In genomic region chr3:156614642-156615511, GRCh38 we compare ENCODE assay signal across 1 cellular context.
TF ChIP-seq lines count a peak whose summit lies in the region.

No MANE protein-coding gene starts in this region.

TF ChIP-seq in GM12878, 131 proteins besides CTCF, POLR2A, EP300 and RAD21 (continued from another document):
- TF ChIP-seq, protein P1, sequence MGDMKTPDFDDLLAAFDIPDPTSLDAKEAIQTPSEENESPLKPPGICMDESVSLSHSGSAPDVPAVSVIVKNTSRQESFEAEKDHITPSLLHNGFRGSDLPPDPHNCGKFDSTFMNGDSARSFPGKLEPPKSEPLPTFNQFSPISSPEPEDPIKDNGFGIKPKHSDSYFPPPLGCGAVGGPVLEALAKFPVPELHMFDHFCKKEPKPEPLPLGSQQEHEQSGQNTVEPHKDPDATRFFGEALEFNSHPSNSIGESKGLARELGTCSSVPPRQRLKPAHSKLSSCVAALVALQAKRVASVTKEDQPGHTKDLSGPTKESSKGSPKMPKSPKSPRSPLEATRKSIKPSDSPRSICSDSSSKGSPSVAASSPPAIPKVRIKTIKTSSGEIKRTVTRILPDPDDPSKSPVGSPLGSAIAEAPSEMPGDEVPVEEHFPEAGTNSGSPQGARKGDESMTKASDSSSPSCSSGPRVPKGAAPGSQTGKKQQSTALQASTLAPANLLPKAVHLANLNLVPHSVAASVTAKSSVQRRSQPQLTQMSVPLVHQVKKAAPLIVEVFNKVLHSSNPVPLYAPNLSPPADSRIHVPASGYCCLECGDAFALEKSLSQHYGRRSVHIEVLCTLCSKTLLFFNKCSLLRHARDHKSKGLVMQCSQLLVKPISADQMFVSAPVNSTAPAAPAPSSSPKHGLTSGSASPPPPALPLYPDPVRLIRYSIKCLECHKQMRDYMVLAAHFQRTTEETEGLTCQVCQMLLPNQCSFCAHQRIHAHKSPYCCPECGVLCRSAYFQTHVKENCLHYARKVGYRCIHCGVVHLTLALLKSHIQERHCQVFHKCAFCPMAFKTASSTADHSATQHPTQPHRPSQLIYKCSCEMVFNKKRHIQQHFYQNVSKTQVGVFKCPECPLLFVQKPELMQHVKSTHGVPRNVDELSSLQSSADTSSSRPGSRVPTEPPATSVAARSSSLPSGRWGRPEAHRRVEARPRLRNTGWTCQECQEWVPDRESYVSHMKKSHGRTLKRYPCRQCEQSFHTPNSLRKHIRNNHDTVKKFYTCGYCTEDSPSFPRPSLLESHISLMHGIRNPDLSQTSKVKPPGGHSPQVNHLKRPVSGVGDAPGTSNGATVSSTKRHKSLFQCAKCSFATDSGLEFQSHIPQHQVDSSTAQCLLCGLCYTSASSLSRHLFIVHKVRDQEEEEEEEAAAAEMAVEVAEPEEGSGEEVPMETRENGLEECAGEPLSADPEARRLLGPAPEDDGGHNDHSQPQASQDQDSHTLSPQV (IDR thresholded peaks at IDR 0.05): no peak
- TF ChIP-seq ZSCAN29 (IDR thresholded peaks at IDR 0.05): no peak
- no peak for TF ChIP-seq CREB1 (IDR thresholded peaks at IDR 0.05; ENCODE audit: low read depth)
- TF ChIP-seq FOXK2 (IDR thresholded peaks at IDR 0.05): no peak
- no peak for TF ChIP-seq RBBP5 (conservative IDR thresholded peaks at IDR 0.05)
- TF ChIP-seq POU2F2 (IDR thresholded peaks at IDR 0.05; ENCODE audit: borderline replicate concordance, low read depth, low read length): no peak
- no peak for TF ChIP-seq YBX1 (IDR thresholded peaks at IDR 0.05)
- TF ChIP-seq, protein P2, sequence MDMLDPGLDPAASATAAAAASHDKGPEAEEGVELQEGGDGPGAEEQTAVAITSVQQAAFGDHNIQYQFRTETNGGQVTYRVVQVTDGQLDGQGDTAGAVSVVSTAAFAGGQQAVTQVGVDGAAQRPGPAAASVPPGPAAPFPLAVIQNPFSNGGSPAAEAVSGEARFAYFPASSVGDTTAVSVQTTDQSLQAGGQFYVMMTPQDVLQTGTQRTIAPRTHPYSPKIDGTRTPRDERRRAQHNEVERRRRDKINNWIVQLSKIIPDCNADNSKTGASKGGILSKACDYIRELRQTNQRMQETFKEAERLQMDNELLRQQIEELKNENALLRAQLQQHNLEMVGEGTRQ (IDR thresholded peaks at IDR 0.05; ENCODE audit: borderline replicate concordance, low read depth, low read length): no peak
TF ChIP-seq in GM12878: peak in this region for 0.
